ENCODE assay signal across 11 cellular contexts in genomic region chr2:30235859-30236535, GRCh38. TPM values are rescaled to one million over a fixed set of nuclear protein-coding genes. Genes with fewer than 3 reads are reported as not detected.
A peak's percentile ranks its signal among the peaks of the same experiment; 100 is the strongest.
DNase-seq lines count a peak whose midpoint lies in the region; ATAC-seq and TF ChIP-seq lines count a peak whose summit lies in the region.
"Had no signal": no experiment of that assay in that cellular context is flagged by ENCODE, and none has a peak within 500 bp of the region (broad histone marks: within the 10 kb centered on the region; RNA-seq: fewer than 3 reads in every experiment).

No MANE protein-coding gene starts in this region.

- H3K4me3 Mint-ChIP-seq in IgD-negative memory B cell (peak overlapping the region in 3 of 4 donors; percentile 31 to 65 (median 50)), endothelial cell (ENCODE audit: unreplicated experiment) (peak overlapping the region; percentile 67)
- peak overlapping the region; percentile 73 for H3K4me3 Mint-ChIP-seq in activated CD8-positive, alpha-beta T cell treated with anti-CD3 and anti-CD28 coated beads, Interleukin-2, amount 10 ng/mL, durations not matched to agents 7 days and 5 days
- peak overlapping the region; percentile 76 for H3K4me3 Mint-ChIP-seq in stimulated activated effector memory CD8-positive, alpha-beta T cell treated with anti-CD3 and anti-CD28 coated beads, Interleukin-12 subunit alpha, Interleukin-12 subunit beta, amount 100 ng/mL, for 72 hours
- H3K4me3 Mint-ChIP-seq: neural crest cell had no signal

- no peaks in the 10 kb centered on the region for H3K9me3 Mint-ChIP-seq in IgD-negative memory B cell
- H3K9me3 Mint-ChIP-seq in activated CD8-positive, alpha-beta T cell treated with anti-CD3 and anti-CD28 coated beads, Interleukin-2, amount 10 ng/mL, durations not matched to agents 7 days and 5 days (ENCODE audit: insufficient read depth) = peaks cover 5% of the 10 kb centered on the region
- H3K9me3 Mint-ChIP-seq in endothelial cell (ENCODE audit: unreplicated experiment) = no peaks in the 10 kb centered on the region
- H3K9me3 Mint-ChIP-seq in stimulated activated effector memory CD8-positive, alpha-beta T cell treated with anti-CD3 and anti-CD28 coated beads, Interleukin-12 subunit alpha, Interleukin-12 subunit beta, amount 100 ng/mL, for 72 hours = no peaks in the 10 kb centered on the region
- H3K9me3 Mint-ChIP-seq: HFFc6 had no signal

- CTCF ChIA-PET in activated CD8-positive, alpha-beta T cell treated with anti-CD3 and anti-CD28 coated beads, Interleukin-2, amount 10 ng/mL, durations not matched to agents 7 days and 5 days (lab: Charles Lee) = interaction anchor here (1.1 to 18.8 kb wide), 10 partner anchors 9 to 475 kb away, joined by 3 to 268 read pairs (median 56); partner anchors contain the start of gene LBH

- H3K27me3 Mint-ChIP-seq in IgD-negative memory B cell (no peaks in the 10 kb centered on the region), endothelial cell (ENCODE audit: unreplicated experiment) (peaks cover 18% of the 10 kb centered on the region)
- no peaks in the 10 kb centered on the region for H3K27me3 Mint-ChIP-seq in activated CD8-positive, alpha-beta T cell treated with anti-CD3 and anti-CD28 coated beads, Interleukin-2, amount 10 ng/mL, durations not matched to agents 7 days and 5 days (ENCODE audit: low read depth)

- POLR2A ChIA-PET in activated CD8-positive, alpha-beta T cell treated with anti-CD3 and anti-CD28 coated beads, Interleukin-2, amount 10 ng/mL, durations not matched to agents 7 days and 5 days (lab: Charles Lee) = interaction anchor here (0.7 to 3.7 kb wide), 9 partner anchors 9 to 290 kb away, joined by 3 to 13 read pairs (median 6); partner anchors contain the start of gene YPEL5

- TF ChIP-seq CTCF in endothelial cell (IDR thresholded peaks at IDR 0.05; ENCODE audit: unreplicated experiment) = no peak

- H3K36me3 Mint-ChIP-seq in IgD-negative memory B cell (peaks cover 8% of the 10 kb centered on the region), endothelial cell (ENCODE audit: low read depth, unreplicated experiment) (peaks cover 47% of the 10 kb centered on the region)
- peaks cover 72% of the 10 kb centered on the region for H3K36me3 Mint-ChIP-seq in activated CD8-positive, alpha-beta T cell treated with anti-CD3 and anti-CD28 coated beads, Interleukin-2, amount 10 ng/mL, durations not matched to agents 7 days and 5 days (ENCODE audit: low read depth)
- H3K36me3 Mint-ChIP-seq in stimulated activated effector memory CD8-positive, alpha-beta T cell treated with anti-CD3 and anti-CD28 coated beads, Interleukin-12 subunit alpha, Interleukin-12 subunit beta, amount 100 ng/mL, for 72 hours = peaks cover 100% of the 10 kb centered on the region

- peaks cover 35 to 66% (median 58%) of the 10 kb centered on the region in 3 donors for H3K4me1 Mint-ChIP-seq in IgD-negative memory B cell
- peaks cover 79% of the 10 kb centered on the region for H3K4me1 Mint-ChIP-seq in activated CD8-positive, alpha-beta T cell treated with anti-CD3 and anti-CD28 coated beads, Interleukin-2, amount 10 ng/mL, durations not matched to agents 7 days and 5 days (ENCODE audit: low read depth)
- peaks cover 63% of the 10 kb centered on the region for H3K4me1 Mint-ChIP-seq in endothelial cell (ENCODE audit: unreplicated experiment)
- H3K4me1 Mint-ChIP-seq in stimulated activated effector memory CD8-positive, alpha-beta T cell treated with anti-CD3 and anti-CD28 coated beads, Interleukin-12 subunit alpha, Interleukin-12 subunit beta, amount 100 ng/mL, for 72 hours = peaks cover 83% of the 10 kb centered on the region

- DNase-seq in activated CD8-positive, alpha-beta T cell treated with anti-CD3 and anti-CD28 coated beads, Interleukin-2, amount 10 ng/mL, durations not matched to agents 7 days and 5 days = no peak
- DNase-seq in endothelial cell (ENCODE audit: low spot score) (no peak), SW 1271 (lab: John Stamatoyannopoulos, UW) (no peak), NCI-H2081 treated with DMSO at 0.1 percent for 48 hours (lab: John Stamatoyannopoulos, UW) (no peak)
- no peak for DNase-seq in stimulated activated effector memory CD8-positive, alpha-beta T cell treated with anti-CD3 and anti-CD28 coated beads, Interleukin-12 subunit alpha, Interleukin-12 subunit beta, amount 100 ng/mL, for 72 hours (ENCODE audit: low spot score in 2 of 2)
- DNase-seq: HFFc6, NCI-H2029 had no signal

- no peak for ATAC-seq in activated CD8-positive, alpha-beta T cell treated with anti-CD3 and anti-CD28 coated beads, Interleukin-2, amount 10 ng/mL, durations not matched to agents 7 days and 5 days
- no peak for ATAC-seq in stimulated activated effector memory CD8-positive, alpha-beta T cell treated with anti-CD3 and anti-CD28 coated beads, Interleukin-12 subunit alpha, Interleukin-12 subunit beta, amount 100 ng/mL, for 72 hours
- ATAC-seq in HG02610 (IDR thresholded peaks at IDR 0.05; ENCODE audit: unreplicated experiment) (no peak), HG03139 (IDR thresholded peaks at IDR 0.05; ENCODE audit: unreplicated experiment) (no peak)

- peak overlapping the region; percentile 75 to 97 (median 90) for H3K27ac Mint-ChIP-seq in IgD-negative memory B cell
- peak overlapping the region; percentile 82 for H3K27ac Mint-ChIP-seq in activated CD8-positive, alpha-beta T cell treated with anti-CD3 and anti-CD28 coated beads, Interleukin-2, amount 10 ng/mL, durations not matched to agents 7 days and 5 days
- no peak overlapping the region for H3K27ac Mint-ChIP-seq in endothelial cell (ENCODE audit: unreplicated experiment)
- H3K27ac Mint-ChIP-seq in stimulated activated effector memory CD8-positive, alpha-beta T cell treated with anti-CD3 and anti-CD28 coated beads, Interleukin-12 subunit alpha, Interleukin-12 subunit beta, amount 100 ng/mL, for 72 hours = peak overlapping the region; percentile 79

RNA-seq across cellular contexts. Expression of gene LBH, which starts 4.7 kb away (rescaled TPM):
- polyA plus RNA-seq in IgD-negative memory B cell = 163 TPM
- total RNA-seq in activated CD8-positive, alpha-beta T cell treated with anti-CD3 and anti-CD28 coated beads, Interleukin-2, amount 10 ng/mL, durations not matched to agents 7 days and 5 days = 100 to 1,000 TPM in 1 of 2 experiments, 10 to 100 TPM in 1; 97.0 to 100 TPM
- total RNA-seq in endothelial cell (ENCODE audit: unreplicated experiment) = 137 TPM
